In genomic region chr1:54247858-54248257, GRCh38 we compare ENCODE assay signal across 29 cellular contexts.
"Had no signal": no experiment of that assay in that cellular context is flagged by ENCODE, and none has a peak within 500 bp of the region (broad histone marks: within the 10 kb centered on the region; RNA-seq: fewer than 3 reads in every experiment).

No MANE protein-coding gene starts in this region.

- ATAC-seq: left cardiac atrium; left ventricle myocardium superior; pancreas; stimulated activated naive B cell treated with anti-CD40 and anti-IgM and Interleukin-4, amounts not matched to agents 10 μg/mL and 1 μg/mL and 100 μg/mL, for 72 hours had no signal

- H3K27me3 ChIP-seq: cardiac muscle cell, colonic mucosa, pancreas, sigmoid colon, stomach, transverse colon had no signal

- H3K4me3 ChIP-seq: cardiac muscle cell, colonic mucosa, pancreas, prostate gland, sigmoid colon, stomach, transverse colon had no signal

- H3K27ac Mint-ChIP-seq: activated B cell treated with CpG ODN at 0.5 μM for 24 hours; activated naive CD4-positive, alpha-beta T cell treated with anti-CD3 and anti-CD28 coated beads for 36 hours; activated naive CD8-positive, alpha-beta T cell treated with anti-CD3 and anti-CD28 coated beads, Interleukin-2, amount 10 ng/mL, durations not matched to agents 7 days and 5 days; activated T-helper 1 cell treated with anti-CD3 and anti-CD28 coated beads, Interleukin-12 subunit alpha, Interleukin-12 subunit beta, Interleukin-2, Interleukin-4 antibody, amounts not matched to agents 30 ng/mL and 10 ng/mL and 1 ng/mL, durations not matched to agents 14 hours and 24 hours and 36 hours; naive B cell; stimulated activated naive B cell treated with anti-CD40 and anti-IgM and Interleukin-4, amounts not matched to agents 10 μg/mL and 1 μg/mL and 100 μg/mL, for 72 hours; T-helper 1 cell treated with Interleukin-12 subunit alpha and Interleukin-12 subunit beta and Interleukin-4 antibody, amounts not matched to agents 30 μg/mL and 1 μg/mL, for 36 hours had no signal

- H3K9me3 ChIP-seq: colonic mucosa, pancreas, prostate gland, sigmoid colon, stomach, transverse colon had no signal

- H3K27me3 Mint-ChIP-seq: activated B cell treated with CpG ODN at 0.5 μM for 24 hours; activated naive CD8-positive, alpha-beta T cell treated with anti-CD3 and anti-CD28 coated beads, Interleukin-2, amount 10 ng/mL, durations not matched to agents 7 days and 5 days; naive B cell; stimulated activated naive B cell treated with anti-CD40 and anti-IgM and Interleukin-4, amounts not matched to agents 10 μg/mL and 1 μg/mL and 100 μg/mL, for 72 hours had no signal

- DNase-seq: activated B cell treated with CpG ODN at 0.5 μM for 24 hours; activated CD4-positive, alpha-beta T cell treated with anti-CD3 and anti-CD28 coated beads, Interleukin-2, amount 50 U/mL, for 4 hours; activated effector memory CD4-positive, alpha-beta T cell treated with anti-CD3 and anti-CD28 coated beads, Interleukin-2, amount 50 U/mL, for 16 hours; activated naive CD4-positive, alpha-beta T cell treated with anti-CD3 and anti-CD28 coated beads for 36 hours; activated naive CD8-positive, alpha-beta T cell treated with anti-CD3 and anti-CD28 coated beads, Interleukin-2, amount 10 ng/mL, durations not matched to agents 7 days and 5 days; activated T-cell treated with anti-CD3 and anti-CD28 coated beads for 4 hours; amygdala; cerebellar nuclear complex; colonic mucosa; effector CD8-positive, alpha-beta T cell; hippocampal formation; left cardiac atrium; left ventricle myocardium superior; naive B cell; nucleus accumbens; pancreas; sigmoid colon; small intestine; stimulated activated CD4-positive, alpha-beta T cell treated with anti-CD3 and anti-CD28 coated beads, Interleukin-4, amount 100 ng/mL, for 4 hours; stimulated activated CD8-positive, alpha-beta memory T cell treated with anti-CD3 and anti-CD28 coated beads, Interleukin-4, amount 100 ng/mL, for 48 hours; stimulated activated naive B cell treated with anti-CD40 and anti-IgM and Interleukin-4, amounts not matched to agents 10 μg/mL and 1 μg/mL and 100 μg/mL, for 72 hours; stomach; T-helper 9 cell; transverse colon had no signal

- H3K4me3 Mint-ChIP-seq: activated B cell treated with CpG ODN at 0.5 μM for 24 hours; activated naive CD4-positive, alpha-beta T cell treated with anti-CD3 and anti-CD28 coated beads for 36 hours; activated naive CD8-positive, alpha-beta T cell treated with anti-CD3 and anti-CD28 coated beads, Interleukin-2, amount 10 ng/mL, durations not matched to agents 7 days and 5 days; activated T-helper 1 cell treated with anti-CD3 and anti-CD28 coated beads, Interleukin-12 subunit alpha, Interleukin-12 subunit beta, Interleukin-2, Interleukin-4 antibody, amounts not matched to agents 30 ng/mL and 10 ng/mL and 1 ng/mL, durations not matched to agents 14 hours and 24 hours and 36 hours; naive B cell; neural crest cell; stimulated activated naive B cell treated with anti-CD40 and anti-IgM and Interleukin-4, amounts not matched to agents 10 μg/mL and 1 μg/mL and 100 μg/mL, for 72 hours; T-helper 1 cell treated with Interleukin-12 subunit alpha and Interleukin-12 subunit beta and Interleukin-4 antibody, amounts not matched to agents 30 μg/mL and 1 μg/mL, for 36 hours had no signal

- H3K4me1 Mint-ChIP-seq: activated B cell treated with CpG ODN at 0.5 μM for 24 hours; naive B cell; stimulated activated naive B cell treated with anti-CD40 and anti-IgM and Interleukin-4, amounts not matched to agents 10 μg/mL and 1 μg/mL and 100 μg/mL, for 72 hours had no signal

- H3K27ac ChIP-seq: cardiac muscle cell, colonic mucosa, pancreas, prostate gland, sigmoid colon, stomach, transverse colon had no signal

- H3K36me3 Mint-ChIP-seq: naive B cell had no signal

- H3K9me3 Mint-ChIP-seq: activated B cell treated with CpG ODN at 0.5 μM for 24 hours; activated naive CD4-positive, alpha-beta T cell treated with anti-CD3 and anti-CD28 coated beads for 36 hours; activated naive CD8-positive, alpha-beta T cell treated with anti-CD3 and anti-CD28 coated beads, Interleukin-2, amount 10 ng/mL, durations not matched to agents 7 days and 5 days; activated T-helper 1 cell treated with anti-CD3 and anti-CD28 coated beads, Interleukin-12 subunit alpha, Interleukin-12 subunit beta, Interleukin-2, Interleukin-4 antibody, amounts not matched to agents 30 ng/mL and 10 ng/mL and 1 ng/mL, durations not matched to agents 14 hours and 24 hours and 36 hours; naive B cell; neural crest cell; stimulated activated naive B cell treated with anti-CD40 and anti-IgM and Interleukin-4, amounts not matched to agents 10 μg/mL and 1 μg/mL and 100 μg/mL, for 72 hours; T-helper 1 cell treated with Interleukin-12 subunit alpha and Interleukin-12 subunit beta and Interleukin-4 antibody, amounts not matched to agents 30 μg/mL and 1 μg/mL, for 36 hours had no signal

- H3K36me3 ChIP-seq: colonic mucosa had no signal

- H3K4me1 ChIP-seq: colonic mucosa, pancreas, prostate gland had no signal
